In the genomic region with DNA sequence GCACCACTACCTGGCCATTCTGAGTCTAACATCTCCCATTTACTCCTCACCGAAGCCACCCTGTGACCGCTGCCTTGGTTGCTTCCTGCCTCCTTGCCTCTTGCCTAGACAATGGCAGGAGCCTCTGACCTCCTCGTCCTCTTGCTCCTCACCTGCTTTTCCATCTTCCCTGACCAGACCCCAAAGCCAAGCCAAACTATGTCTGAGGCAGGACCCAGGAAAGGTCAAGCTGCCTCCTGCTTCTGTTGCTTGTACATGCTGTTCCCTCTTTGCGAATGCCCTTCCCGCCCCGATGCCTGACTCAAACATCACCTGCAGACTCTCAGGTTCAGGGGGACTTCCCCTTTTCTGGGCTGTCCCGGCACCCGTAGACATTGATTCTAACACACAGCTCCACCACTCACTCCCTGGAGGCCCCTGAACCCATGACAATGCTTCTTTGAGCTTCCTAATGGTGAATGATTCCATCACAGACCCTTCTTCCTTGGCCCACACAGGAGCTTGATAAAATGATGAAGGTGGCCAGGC, we compare ENCODE assay signal across 17 cellular contexts.
DNase-seq lines count a peak whose midpoint lies in the region; ATAC-seq, FAIRE-seq and TF ChIP-seq lines count a peak whose summit lies in the region.
"Had no signal": no experiment of that assay in that cellular context is flagged by ENCODE, and none has a peak within 500 bp of the region (broad histone marks: within the 10 kb centered on the region; RNA-seq: fewer than 3 reads in every experiment).

No MANE protein-coding gene starts in this region.

- H3K56ac ChIP-seq in mesendoderm (ENCODE audit: low read length) = no peak overlapping the region

- H2BK5ac ChIP-seq in mesendoderm (ENCODE audit: low read length) = no peak overlapping the region

- H3K27ac ChIP-seq in kidney (ENCODE audit: low read depth in 2 of 2, low read length in 2 of 2) (no peak overlapping the region), mesendoderm (ENCODE audit: low read depth, low read length) (no peak overlapping the region)
- H3K27ac ChIP-seq: GM23248, HL-60 had no signal

- H3K79me2 ChIP-seq in mesendoderm (ENCODE audit: control insufficient read depth, insufficient read depth, low read length) = no peaks in the 10 kb centered on the region

- H4K8ac ChIP-seq in mesendoderm (ENCODE audit: low read depth, low read length) = no peak overlapping the region

- H3K4me3 ChIP-seq in kidney (ENCODE audit: low read length in 2 of 2) = no peak overlapping the region
- H3K4me3 ChIP-seq in mesendoderm (ENCODE audit: low read length) = no peak overlapping the region
- H3K4me3 ChIP-seq: GM23248 had no signal

- H3K79me1 ChIP-seq in mesendoderm (ENCODE audit: low read length) = no peaks in the 10 kb centered on the region

- H2BK15ac ChIP-seq in mesendoderm (replicated peaks; ENCODE audit: low read depth) = no peak overlapping the region

- no peak overlapping the region for H3K4me2 ChIP-seq in mesendoderm (ENCODE audit: low read length)

- H3K9me3 ChIP-seq in kidney (ENCODE audit: control insufficient read depth in 1 of 2, low read length in 2 of 2) = no peaks in the 10 kb centered on the region

- in situ Hi-C loops in GM13976 (cut with MboI; ENCODE audit: low sequenced_read_pairs, unreplicated experiment) = no loop called here

- no peak overlapping the region for H3K18ac ChIP-seq in mesendoderm (ENCODE audit: low read length)

- WGBS in mesendoderm (ENCODE audit: extremely low coverage, insufficient coverage, low lambda C conversion rate) = no CpG with 5 or more reads among the region's 8 CpGs

- no peak for FAIRE-seq in kidney (lab: Jason Lieb, UNC)
- FAIRE-seq: A204.1, GM18507, H54 had no signal

- ATAC-seq in HG02571 (IDR thresholded peaks at IDR 0.05; ENCODE audit: unreplicated experiment) = no peak
- ATAC-seq: CD8-positive, alpha-beta T cell; HCT116 had no signal

- no peak overlapping the region for H2BK120ac ChIP-seq in mesendoderm (ENCODE audit: low read depth, low read length)

- DNase-seq in AG20443 (ENCODE audit: low spot score) (peak; percentile 3), GM13976 (ENCODE audit: low spot score) (peak; percentile 11), kidney (peak; percentile 14), posterior vena cava (ENCODE audit: low spot score) (peak; percentile 60), mesendoderm (no peak), KG1 (lab: John Stamatoyannopoulos, UW) (no peak)
- DNase-seq: CD8-positive, alpha-beta T cell; COR-L47; DND-41; GDM1; GM23248 had no signal

- no peaks in the 10 kb centered on the region for H3K4me1 ChIP-seq in kidney (ENCODE audit: control insufficient read depth in 1 of 2, insufficient read depth in 1 of 2, low read depth in 1 of 2, low read length in 2 of 2)
- H3K4me1 ChIP-seq in mesendoderm (ENCODE audit: control insufficient read depth, low read depth, low read length) = no peaks in the 10 kb centered on the region

- no peak overlapping the region for H4K5ac ChIP-seq in mesendoderm (ENCODE audit: low read length)

- H3K23ac ChIP-seq in mesendoderm (ENCODE audit: low read length) = no peak overlapping the region

- H3K27me3 ChIP-seq in mesendoderm (ENCODE audit: insufficient read depth, low read length, poor library complexity) = no peaks in the 10 kb centered on the region

- H3K9ac ChIP-seq in kidney (ENCODE audit: low read length in 2 of 2) = no peak overlapping the region
- H3K9ac ChIP-seq in mesendoderm (ENCODE audit: low read length) = no peak overlapping the region
- H3K9ac ChIP-seq: GM23248 had no signal

- no peak overlapping the region for H2AK5ac ChIP-seq in mesendoderm (ENCODE audit: low read length)

- H3K4ac ChIP-seq in mesendoderm (ENCODE audit: low read depth, low read length) = no peak overlapping the region

- intact Hi-C loops in kidney (cut with DNase I) = no loop called here
- intact Hi-C loops in posterior vena cava (cut with DNase I) = no loop called here

- H3K36me3 ChIP-seq in kidney (ENCODE audit: control insufficient read depth in 1 of 2, insufficient read depth in 2 of 2, low read length in 2 of 2) (no peaks in the 10 kb centered on the region), mesendoderm (ENCODE audit: control insufficient read depth, insufficient read depth, low read length) (no peaks in the 10 kb centered on the region)

- TF ChIP-seq CTCF in GM13976 (IDR thresholded peaks at IDR 0.05; ENCODE audit: borderline replicate concordance, control extremely low read depth, extremely low read depth, insufficient read depth, missing control alignments) (no peak), kidney (IDR thresholded peaks at IDR 0.05; ENCODE audit: borderline replicate concordance, extremely low read depth, insufficient read depth) (no peak)

Comparison
In these comparisons a context has a peak if more than half of its experiments do, and no peak if none do; other contexts are left out.
1. DNase-seq: peak in AG20443 (single experiment), GM13976 (single experiment), kidney (single experiment) and posterior vena cava (single experiment); none in mesendoderm (single experiment) and KG1 (single experiment).